ENCODE assay signal across 17 cellular contexts in the genomic region with DNA sequence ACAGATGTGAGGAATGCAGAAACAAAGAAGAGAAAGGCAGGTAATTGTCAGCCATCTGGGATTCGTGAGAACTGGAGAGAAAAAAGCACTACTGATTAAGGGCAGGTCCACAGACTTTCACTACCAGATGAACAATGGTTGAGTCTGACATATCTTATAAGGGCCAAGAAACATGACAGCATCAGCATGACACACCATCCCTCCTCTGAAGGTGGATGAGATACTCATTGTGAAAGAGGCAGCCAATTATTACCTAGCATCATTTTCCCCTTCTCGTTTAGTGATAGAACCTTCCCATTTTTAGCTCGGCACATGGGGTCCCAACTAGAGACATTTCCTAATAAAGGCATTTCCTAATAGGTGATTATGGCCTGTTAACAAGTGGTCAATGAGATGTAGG. TPM values are rescaled to one million over a fixed set of nuclear protein-coding genes. Genes with fewer than 3 reads are reported as not detected.
DNase-seq lines count a peak whose midpoint lies in the region; ATAC-seq, FAIRE-seq and TF ChIP-seq lines count a peak whose summit lies in the region.
"Had no signal": no experiment of that assay in that cellular context is flagged by ENCODE, and none has a peak within 500 bp of the region (broad histone marks: within the 10 kb centered on the region; RNA-seq: fewer than 3 reads in every experiment).

No MANE protein-coding gene starts in this region.

- H3K36me3 ChIP-seq in K562 (ENCODE audit: control insufficient read depth, insufficient read depth, low read length) = no peaks in the 10 kb centered on the region
- no peaks in the 10 kb centered on the region for H3K36me3 ChIP-seq in skeletal muscle satellite cell (ENCODE audit: insufficient read depth, low read length)

- no peak for DNase-seq in K562 (ENCODE audit: extremely low read depth in 1 of 4, low spot score in 3 of 4)
- DNase-seq in substantia nigra (lab: John Stamatoyannopoulos, UW) = no peak
- DNase-seq in NCI-H526 (lab: John Stamatoyannopoulos, UW) = no peak
- DNase-seq: activated naive CD4-positive, alpha-beta T cell; central memory CD4-positive, alpha-beta T cell; naive thymus-derived CD8-positive, alpha-beta T cell; NCI-H748 treated with DMSO at 0.1 percent for 48 hours; SHP77; stimulated activated CD4-positive, alpha-beta T cell treated with anti-CD3 and anti-CD28 coated beads, Interleukin-4, amount 100 ng/mL, for 4 hours; stimulated activated naive CD4-positive, alpha-beta T cell; T-helper 9 cell had no signal

- no peak overlapping the region for H2AFZ ChIP-seq in K562 (ENCODE audit: low read depth, low read length)

- CTCF ChIA-PET in K562 (lab: Yijun Ruan, JAX; ENCODE audit: low intra/inter-chr PET ratio) = no interaction called here

- H3K4me1 ChIP-seq in K562 (replicated peaks in 1 of 2; ENCODE audit: control insufficient read depth in 2 of 2, insufficient read depth in 2 of 2, low read length in 2 of 2) = no peaks in the 10 kb centered on the region
- H3K4me1 ChIP-seq in skeletal muscle satellite cell (ENCODE audit: control insufficient read depth, insufficient read depth, low read length) = peaks cover 7% of the 10 kb centered on the region

- H3K4me2 ChIP-seq in K562 (ENCODE audit: insufficient read depth, low read length) (no peak overlapping the region), skeletal muscle satellite cell (ENCODE audit: low read length) (peak overlapping the region; percentile 10)
- H3K4me2 ChIP-seq: KMS-11 had no signal

- no peak for FAIRE-seq in K562 (lab: Jason Lieb, UNC)

- no peaks in the 10 kb centered on the region for H3K9me1 ChIP-seq in K562 (ENCODE audit: control insufficient read depth, insufficient read depth, low read length)

- no peak overlapping the region for H3K9ac ChIP-seq in K562 (ENCODE audit: insufficient read depth in 1 of 2, low read depth in 2 of 2, low read length in 2 of 2)
- no peak overlapping the region for H3K9ac ChIP-seq in skeletal muscle satellite cell (ENCODE audit: low read depth, low read length)
- H3K9ac ChIP-seq: KMS-11 had no signal

- H3K9me3 ChIP-seq in K562 (replicated peaks; ENCODE audit: control insufficient read depth, insufficient read depth, low read depth, low read length) (no peaks in the 10 kb centered on the region), skeletal muscle satellite cell (replicated peaks; ENCODE audit: low read length) (no peaks in the 10 kb centered on the region)

- H3K27ac ChIP-seq in K562 (ENCODE audit: extremely low read depth, low read depth, low read length) (no peak overlapping the region), substantia nigra (ENCODE audit: low read depth, low read length, poor library complexity, severe bottlenecking) (no peak overlapping the region)
- H3K27ac ChIP-seq: KMS-11 had no signal

- no peak for TF ChIP-seq EP300 in K562 (IDR thresholded peaks at IDR 0.05; ENCODE audit: low read length)

- BruUV-seq in K562 (replicated peaks; lab: Mats Ljungman, UMichigan) = no TSS peak

- peak; percentile 58 for ATAC-seq in GM18907 (IDR thresholded peaks at IDR 0.05; ENCODE audit: unreplicated experiment)
- peak; percentile 74 for ATAC-seq in HG03432 (IDR thresholded peaks at IDR 0.05; ENCODE audit: unreplicated experiment)
- ATAC-seq in K562 = no peak
- ATAC-seq in GM19397 (IDR thresholded peaks at IDR 0.05; ENCODE audit: unreplicated experiment) = no peak
- ATAC-seq: naive thymus-derived CD8-positive, alpha-beta T cell had no signal

- intact Hi-C loops in K562 (cut with micrococcal nuclease) = no loop called here

- TF ChIP-seq POLR2A in K562 (conservative IDR thresholded peaks at IDR 0.05) = no peak

- H3K4me3 ChIP-seq in K562 (no peak overlapping the region), skeletal muscle satellite cell (ENCODE audit: low read length) (no peak overlapping the region)

- no peaks in the 10 kb centered on the region for H4K20me1 ChIP-seq in K562 (replicated peaks; ENCODE audit: control insufficient read depth, insufficient read depth, low read length)

- H3K27me3 ChIP-seq in K562 (ENCODE audit: control insufficient read depth in 2 of 2, insufficient read depth in 2 of 2, low read length in 2 of 2) (no peaks in the 10 kb centered on the region; a peak in 1 of 5 replicates), skeletal muscle satellite cell (ENCODE audit: control insufficient read depth, insufficient read depth, low read length) (no peaks in the 10 kb centered on the region)

- 0% methylated on average over 3 of the region's 3 CpGs for WGBS in K562 (ENCODE audit: insufficient coverage, low coverage, missing lambda C conversion rate)

- no peaks in the 10 kb centered on the region for H3K79me2 ChIP-seq in K562 (ENCODE audit: control insufficient read depth, insufficient read depth, low read length)

- in situ Hi-C loops in K562 (cut with MboI) = no loop called here

- no peak for TF ChIP-seq RAD21 in K562 (CRISPR knock-in tag; conservative IDR thresholded peaks at IDR 0.05 in 1 of 2, IDR thresholded peaks at IDR 0.05 in 1 of 2)

- no peak for TF ChIP-seq CTCF in K562 (IDR thresholded peaks at IDR 0.05 in 2 of 3, conservative IDR thresholded peaks at IDR 0.05 in 1 of 3; ENCODE audit: insufficient read depth in 2 of 3, low read depth in 1 of 3, low read length in 3 of 3)

- POLR2A ChIA-PET in K562 (lab: Yijun Ruan, JAX) = interaction anchor here (1.0 kb wide), 1 partner anchor 127 kb away, joined by 3 read pairs; no protein-coding TSS in a partner anchor

TF ChIP-seq in K562, 482 proteins besides CTCF, POLR2A, EP300 and RAD21:
- TF ChIP-seq CEBPB (tag; IDR thresholded peaks at IDR 0.05) (peak; percentile 10; the same call in 1 of the 2 replicates), NFE2L1 (tag; IDR thresholded peaks at IDR 0.05; ENCODE audit: borderline replicate concordance, low read depth) (no peak), ZSCAN29 (IDR thresholded peaks at IDR 0.05) (no peak)

RNA-seq across cellular contexts. Expression of gene MET, which starts 19.2 kb away (rescaled TPM):
- total RNA-seq in K562 (2011; cell fraction: chromatin; rRNA removed; ENCODE audit: low replicate concordance) = 0.97 and 1.1 TPM in 2 replicates
- total RNA-seq in K562 (2011; cell fraction: nucleolus; rRNA removed) = 0.66 and 0.83 TPM in 2 replicates
- 1.3 and 1.9 TPM in 2 replicates for total RNA-seq in K562 (2011; cell fraction: nucleoplasm; rRNA removed)
- total RNA-seq in K562 (2014; rRNA removed) = 0.86 and 1.5 TPM in 2 replicates
- total RNA-seq in K562 (2014; rRNA removed; fragmentation: Illumina TruSeq; extraction: Trizol) = 0.70 and 0.84 TPM in 2 replicates
- total RNA-seq in K562 (2015; rRNA removed; fragmentation: Illumina TruSeq; extraction: Trizol) = 0.83 and 1.1 TPM in 2 replicates
- 0.65 and 1.2 TPM in 2 replicates for total RNA-seq in K562 (2021)
- 0.22 and 2.4 TPM in 2 replicates for polyA plus RNA-seq in K562 (2011; rRNA removed)
- polyA plus RNA-seq in K562 (2011; cell fraction: cytosol; rRNA removed) = 0.21 and 0.69 TPM in 2 replicates
- polyA plus RNA-seq in K562 (2011; cell fraction: nucleus; rRNA removed) = 0.48 and 0.97 TPM in 2 replicates
- polyA plus RNA-seq in K562 (2012) = 1.5 and 2.0 TPM in 2 replicates
- 1.1 and 1.3 TPM in 2 replicates for polyA plus RNA-seq in K562 (2014; fragmentation: Illumina TruSeq; extraction: Trizol)
- polyA plus RNA-seq in K562 (2014; fragmentation: Nextera tagmentation; extraction: Ambion mirVana) = 1 to 10 TPM; 1.3 to 1.5 TPM
- 0.47 and 0.90 TPM in 2 replicates for polyA plus RNA-seq in K562 (2014; rRNA removed)
- polyA minus RNA-seq in K562 (2011; rRNA and poly(A)+ RNA removed) = 0.90 and 2.0 TPM in 2 replicates
- polyA minus RNA-seq in K562 (2011; cell fraction: cytosol; rRNA and poly(A)+ RNA removed) = 1.0 and 1.3 TPM in 2 replicates
- polyA minus RNA-seq in K562 (2011; cell fraction: nucleus; rRNA and poly(A)+ RNA removed) = 1.3 and 2.2 TPM in 2 replicates
- 55.9 and 94.8 TPM in 2 replicates for total RNA-seq in skeletal muscle satellite cell (2012; rRNA removed)
- total RNA-seq: naive thymus-derived CD8-positive, alpha-beta T cell had no signal
- polyA plus RNA-seq: CD14-positive monocyte; naive thymus-derived CD8-positive, alpha-beta T cell had no signal

Comparison
In these comparisons a context has a peak if more than half of its experiments do, and no peak if none do; other contexts are left out.
1. ATAC-seq: peak in GM18907 (single experiment) and HG03432 (single experiment); none in K562 (single experiment) and GM19397 (single experiment).